8 cellular contexts compared by ENCODE assay signal in genomic region chr12:46492471-46493351, GRCh38.
DNase-seq lines count a peak whose midpoint lies in the region; ATAC-seq and TF ChIP-seq lines count a peak whose summit lies in the region.

No MANE protein-coding gene starts in this region.

- peak overlapping the region; percentile 25 for H3K4me3 ChIP-seq in epithelial cell of esophagus (ENCODE audit: low read length)

- TF ChIP-seq CTCF in epithelial cell of esophagus (IDR thresholded peaks at IDR 0.05; ENCODE audit: insufficient read depth, low read depth, low read length, missing control alignments) (no peak), nephron (IDR thresholded peaks at IDR 0.05; ENCODE audit: unreplicated experiment in 3 of 3) (no peak)

- H3K27me3 Mint-ChIP-seq in nephron (ENCODE audit: low read depth) = no peaks in the 10 kb centered on the region

- peaks cover 42% of the 10 kb centered on the region for H3K4me1 Mint-ChIP-seq in nephron

- H3K36me3 Mint-ChIP-seq in nephron (ENCODE audit: low read depth) = no peaks in the 10 kb centered on the region

- peak overlapping the region in 2 of 3 experiments; percentile 14 to 20 for H3K27ac Mint-ChIP-seq in nephron

- no peak for ATAC-seq in HG03097 (IDR thresholded peaks at IDR 0.05; ENCODE audit: low FRiP score, unreplicated experiment)
- ATAC-seq in HG02642 (IDR thresholded peaks at IDR 0.05; ENCODE audit: poor library complexity, unreplicated experiment) = no peak

- peak overlapping the region in 1 of 3 experiments; percentile 1 for H3K4me3 Mint-ChIP-seq in nephron

- H3K9me3 Mint-ChIP-seq in nephron = no peaks in the 10 kb centered on the region

- DNase-seq in DMS114 treated with DMSO at 0.1 percent for 48 hours (lab: John Stamatoyannopoulos, UW; ENCODE audit: unreplicated experiment) (peak; percentile 56), NCI-H774 (lab: John Stamatoyannopoulos, UW) (peak; percentile 4), epithelial cell of esophagus (ENCODE audit: low read depth) (peak; percentile 98), NCI-H2171 treated with DMSO at 0.1 percent for 48 hours (lab: John Stamatoyannopoulos, UW) (no peak), NCI-H1092 (lab: John Stamatoyannopoulos, UW) (no peak)

Comparison
In these comparisons a context has a peak if more than half of its experiments do, and no peak if none do; other contexts are left out.
1. DNase-seq: peak in DMS114 treated with DMSO at 0.1 percent for 48 hours (single experiment), NCI-H774 (single experiment) and epithelial cell of esophagus (single experiment); none in NCI-H2171 treated with DMSO at 0.1 percent for 48 hours (single experiment) and NCI-H1092 (single experiment).